In the genomic region with DNA sequence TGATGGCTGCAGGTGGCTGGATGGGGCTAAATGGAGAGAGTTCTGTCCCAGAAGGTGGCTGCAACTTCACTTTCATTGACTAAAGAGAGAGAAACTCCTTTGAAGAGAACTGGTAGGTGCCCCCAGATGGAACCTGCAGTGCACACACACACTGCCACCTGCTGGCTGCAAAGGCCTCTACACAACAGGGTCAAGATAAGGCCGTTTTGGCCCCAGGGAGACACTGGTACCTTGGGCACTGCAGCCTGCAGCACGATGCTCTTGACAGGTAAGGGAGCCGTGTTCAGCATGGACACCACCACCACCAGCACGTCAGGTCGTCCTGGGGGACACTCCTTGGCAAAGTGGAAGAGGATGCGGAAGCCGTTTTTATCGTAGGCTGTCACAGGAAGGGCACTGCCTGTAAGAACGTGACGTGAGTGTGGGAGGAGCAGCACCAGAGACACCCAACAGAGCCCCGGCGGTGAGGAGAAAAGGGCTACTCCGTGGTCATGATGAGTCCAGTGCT, we compare ENCODE assay signal across 8 cellular contexts. TPM values are rescaled to one million over a fixed set of nuclear protein-coding genes. Genes with fewer than 3 reads are reported as not detected.
DNase-seq lines count a peak whose midpoint lies in the region; ATAC-seq, FAIRE-seq and TF ChIP-seq lines count a peak whose summit lies in the region.

No MANE protein-coding gene starts in this region.

- FAIRE-seq in GM19239 (lab: Jason Lieb, UNC) = peak; percentile 76

- DNase-seq in AG08396 (ENCODE audit: low spot score) = peak; percentile 87
- peak; percentile 73 for DNase-seq in GM19239 (ENCODE audit: insufficient read length, low spot score)
- DNase-seq in NCI-H345 (lab: John Stamatoyannopoulos, UW) = peak; percentile 54
- DNase-seq in activated CD4-positive, CD25-positive, alpha-beta regulatory T cell treated with anti-CD3 and anti-CD28 coated beads, Interleukin-2, amount 50 U/mL, for 16 hours (ENCODE audit: low read depth, low spot score) = peak; percentile 39
- peak; percentile 90 for DNase-seq in cerebellar cortex (ENCODE audit: low spot score)
- peak in 1 of 2 donors; percentile 52 for DNase-seq in left lung
- DNase-seq in stimulated activated CD8-positive, alpha-beta memory T cell treated with anti-CD3 and anti-CD28 coated beads, Interleukin-12 subunit alpha, Interleukin-12 subunit beta, amount 100 ng/mL, for 1 hour (ENCODE audit: low read depth) = peak; percentile 32

- peaks cover 0 to 3% of the 10 kb centered on the region in 2 donors for H3K4me1 ChIP-seq in left lung

- intact Hi-C loops in left lung (cut with DNase I) = no loop called here

- no peaks in the 10 kb centered on the region for H3K27me3 ChIP-seq in left lung

- H3K4me3 ChIP-seq in left lung = no peak overlapping the region

- H3K9me3 ChIP-seq in left lung = no peaks in the 10 kb centered on the region

- TF ChIP-seq CTCF in left lung (IDR thresholded peaks at IDR 0.05) = peak; percentile 64 to 80

- H3K27ac ChIP-seq in left lung = no peak overlapping the region

- ATAC-seq in left lung (peak; percentile 77), HG03565 (IDR thresholded peaks at IDR 0.05; ENCODE audit: unreplicated experiment) (no peak)

- peaks cover 6 to 100% of the 10 kb centered on the region in 2 donors for H3K36me3 ChIP-seq in left lung

RNA-seq across cellular contexts. Expression of gene GGA3, which starts 22.7 kb away (rescaled TPM):
- 10 to 100 TPM; 46.2 to 54.7 TPM for total RNA-seq in left lung

RNA-seq across cellular contexts. Expression of gene MRPS7, which starts 22.9 kb away (rescaled TPM):
- total RNA-seq in left lung = 10 to 100 TPM; 41.0 to 41.6 TPM

RNA-seq across cellular contexts. Expression of gene MIF4GD, which starts 32.3 kb away (rescaled TPM):
- total RNA-seq in left lung = 10 to 100 TPM; 22.6 to 25.4 TPM

RNA-seq across cellular contexts. Expression of gene NUP85, which starts 33.3 kb away (rescaled TPM):
- total RNA-seq in left lung = 10 to 100 TPM; 53.3 to 72.1 TPM

RNA-seq across cellular contexts. Expression of gene SLC25A19, which starts 50.5 kb away (rescaled TPM):
- total RNA-seq in left lung = 10 to 100 TPM; 17.7 to 29.7 TPM
